ENCODE assay signal across 11 cellular contexts in genomic region chr7:2245883-2246679, GRCh38. TPM values are rescaled to one million over a fixed set of nuclear protein-coding genes. Genes with fewer than 3 reads are reported as not detected.
DNase-seq lines count a peak whose midpoint lies in the region; ATAC-seq and TF ChIP-seq lines count a peak whose summit lies in the region.
"Had no signal": no experiment of that assay in that cellular context is flagged by ENCODE, and none has a peak within 500 bp of the region (broad histone marks: within the 10 kb centered on the region; RNA-seq: fewer than 3 reads in every experiment).

No MANE protein-coding gene starts in this region.

- no peaks in the 10 kb centered on the region for H3K36me3 ChIP-seq in suprapubic skin

- ATAC-seq in activated naive CD8-positive, alpha-beta T cell treated with anti-CD3 and anti-CD28 coated beads, Interleukin-2, amount 10 ng/mL, durations not matched to agents 7 days and 5 days (ENCODE audit: low read depth): no peak
- no peak for ATAC-seq in activated naive CD8-positive, alpha-beta T cell treated with anti-CD3 and anti-CD28 coated beads, Interleukin-2, amount 50 U/mL, for 24 hours
- no peak for ATAC-seq in left ventricle myocardium superior

- WGBS in suprapubic skin: 82% methylated on average over 21 of the region's 22 CpGs

- no peaks in the 10 kb centered on the region for H3K9me3 Mint-ChIP-seq in activated naive CD8-positive, alpha-beta T cell treated with anti-CD3 and anti-CD28 coated beads, Interleukin-2, amount 10 ng/mL, durations not matched to agents 7 days and 5 days
- H3K9me3 Mint-ChIP-seq in activated naive CD8-positive, alpha-beta T cell treated with anti-CD3 and anti-CD28 coated beads, Interleukin-2, amount 50 U/mL, for 24 hours: no peaks in the 10 kb centered on the region
- H3K9me3 Mint-ChIP-seq: activated naive CD4-positive, alpha-beta T cell treated with anti-CD3 and anti-CD28 coated beads, Interleukin-2, amount 50 U/mL, for 24 hours had no signal

- peaks cover 38% of the 10 kb centered on the region for H3K4me1 Mint-ChIP-seq in activated naive CD8-positive, alpha-beta T cell treated with anti-CD3 and anti-CD28 coated beads, Interleukin-2, amount 10 ng/mL, durations not matched to agents 7 days and 5 days
- peaks cover 38% of the 10 kb centered on the region for H3K4me1 Mint-ChIP-seq in activated naive CD8-positive, alpha-beta T cell treated with anti-CD3 and anti-CD28 coated beads, Interleukin-2, amount 50 U/mL, for 24 hours

- H3K27ac ChIP-seq in suprapubic skin: no peak overlapping the region
- H3K27ac ChIP-seq: SJSA1 had no signal

- no peak for TF ChIP-seq POLR2A in suprapubic skin (IDR thresholded peaks at IDR 0.05)

- H3K27me3 ChIP-seq in suprapubic skin: no peaks in the 10 kb centered on the region
- H3K27me3 ChIP-seq: SJSA1 had no signal

- POLR2A ChIA-PET in activated naive CD8-positive, alpha-beta T cell treated with anti-CD3 and anti-CD28 coated beads, Interleukin-2, amount 10 ng/mL, durations not matched to agents 7 days and 5 days (lab: Charles Lee): interaction anchor here (0.7 kb wide), 1 partner anchor 88 kb away, joined by 3 read pairs; no protein-coding TSS in a partner anchor

- no peak for TF ChIP-seq EP300 in suprapubic skin (IDR thresholded peaks at IDR 0.05)

- no peak for DNase-seq in activated naive CD8-positive, alpha-beta T cell treated with anti-CD3 and anti-CD28 coated beads, Interleukin-2, amount 10 ng/mL, durations not matched to agents 7 days and 5 days
- DNase-seq in activated naive CD8-positive, alpha-beta T cell treated with anti-CD3 and anti-CD28 coated beads, Interleukin-2, amount 50 U/mL, for 24 hours: no peak
- peak; percentile 55 for DNase-seq in NAMALWA (ENCODE audit: low spot score)
- peak; percentile 70 for DNase-seq in left ventricle myocardium superior
- peak; percentile 50 for DNase-seq in superior temporal gyrus (ENCODE audit: extremely low spot score)
- DNase-seq in glomerular visceral epithelial cell (ENCODE audit: extremely low spot score): no peak
- no peak for DNase-seq in suprapubic skin (ENCODE audit: low spot score in 2 of 2)
- DNase-seq in NCI-H1436 (lab: John Stamatoyannopoulos, UW): no peak
- DNase-seq: NCI-H2171 treated with DMSO at 0.1 percent for 48 hours had no signal

- no peak for TF ChIP-seq CTCF in suprapubic skin (IDR thresholded peaks at IDR 0.05)

- intact Hi-C loops in left ventricle myocardium superior (cut with micrococcal nuclease): no loop called here

- no peaks in the 10 kb centered on the region for H3K27me3 Mint-ChIP-seq in activated naive CD8-positive, alpha-beta T cell treated with anti-CD3 and anti-CD28 coated beads, Interleukin-2, amount 10 ng/mL, durations not matched to agents 7 days and 5 days
- H3K27me3 Mint-ChIP-seq in activated naive CD8-positive, alpha-beta T cell treated with anti-CD3 and anti-CD28 coated beads, Interleukin-2, amount 50 U/mL, for 24 hours: no peaks in the 10 kb centered on the region
- H3K27me3 Mint-ChIP-seq: activated naive CD4-positive, alpha-beta T cell treated with anti-CD3 and anti-CD28 coated beads, Interleukin-2, amount 50 U/mL, for 24 hours had no signal

- H3K9me3 ChIP-seq in suprapubic skin: no peaks in the 10 kb centered on the region

- peaks cover 30% of the 10 kb centered on the region for H3K4me1 ChIP-seq in suprapubic skin

- peak overlapping the region; percentile 28 for H3K4me3 Mint-ChIP-seq in activated naive CD8-positive, alpha-beta T cell treated with anti-CD3 and anti-CD28 coated beads, Interleukin-2, amount 10 ng/mL, durations not matched to agents 7 days and 5 days
- H3K4me3 Mint-ChIP-seq in activated naive CD8-positive, alpha-beta T cell treated with anti-CD3 and anti-CD28 coated beads, Interleukin-2, amount 50 U/mL, for 24 hours: no peak overlapping the region
- H3K4me3 Mint-ChIP-seq: activated naive CD4-positive, alpha-beta T cell treated with anti-CD3 and anti-CD28 coated beads, Interleukin-2, amount 50 U/mL, for 24 hours had no signal

- H3K36me3 Mint-ChIP-seq in activated naive CD8-positive, alpha-beta T cell treated with anti-CD3 and anti-CD28 coated beads, Interleukin-2, amount 10 ng/mL, durations not matched to agents 7 days and 5 days: peaks cover 32% of the 10 kb centered on the region
- peaks cover 14% of the 10 kb centered on the region for H3K36me3 Mint-ChIP-seq in activated naive CD8-positive, alpha-beta T cell treated with anti-CD3 and anti-CD28 coated beads, Interleukin-2, amount 50 U/mL, for 24 hours (ENCODE audit: low read depth)

- H3K4me3 ChIP-seq in suprapubic skin: no peak overlapping the region
- H3K4me3 ChIP-seq: SJSA1 had no signal

- peak overlapping the region; percentile 65 for H3K27ac Mint-ChIP-seq in activated naive CD8-positive, alpha-beta T cell treated with anti-CD3 and anti-CD28 coated beads, Interleukin-2, amount 10 ng/mL, durations not matched to agents 7 days and 5 days
- H3K27ac Mint-ChIP-seq in activated naive CD8-positive, alpha-beta T cell treated with anti-CD3 and anti-CD28 coated beads, Interleukin-2, amount 50 U/mL, for 24 hours: no peak overlapping the region
- H3K27ac Mint-ChIP-seq: activated naive CD4-positive, alpha-beta T cell treated with anti-CD3 and anti-CD28 coated beads, Interleukin-2, amount 50 U/mL, for 24 hours had no signal

RNA-seq across cellular contexts. Expression of gene NUDT1, which starts 4.1 kb away (rescaled TPM):
- 10 to 100 TPM; 92.2 to 95.8 TPM for total RNA-seq in activated naive CD8-positive, alpha-beta T cell treated with anti-CD3 and anti-CD28 coated beads, Interleukin-2, amount 10 ng/mL, durations not matched to agents 7 days and 5 days
- total RNA-seq in left ventricle myocardium superior (13.2 TPM), suprapubic skin (10 to 100 TPM; 24.1 to 39.4 (median 28.3) TPM)

RNA-seq across cellular contexts. Expression of gene MRM2, which starts 4.1 kb away (rescaled TPM):
- total RNA-seq in activated naive CD8-positive, alpha-beta T cell treated with anti-CD3 and anti-CD28 coated beads, Interleukin-2, amount 10 ng/mL, durations not matched to agents 7 days and 5 days: 10 to 100 TPM; 27.4 to 29.3 TPM
- total RNA-seq in left ventricle myocardium superior (23.5 TPM), suprapubic skin (10 to 100 TPM; 11.3 to 41.8 (median 19.8) TPM)

RNA-seq across cellular contexts. Expression of gene MAD1L1, which starts 13.3 kb away (rescaled TPM):
- total RNA-seq in activated naive CD8-positive, alpha-beta T cell treated with anti-CD3 and anti-CD28 coated beads, Interleukin-2, amount 10 ng/mL, durations not matched to agents 7 days and 5 days: 10 to 100 TPM; 72.7 to 82.6 TPM
- 19.1 TPM for total RNA-seq in left ventricle myocardium superior
- 10 to 100 TPM; 53.2 to 69.8 (median 62.2) TPM for total RNA-seq in suprapubic skin

Comparison
In these comparisons a context has a peak if more than half of its experiments do, and no peak if none do; other contexts are left out.
1. DNase-seq: peak in NAMALWA (single experiment), left ventricle myocardium superior (single experiment) and superior temporal gyrus (single experiment); none in activated naive CD8-positive, alpha-beta T cell treated with anti-CD3 and anti-CD28 coated beads, Interleukin-2, amount 10 ng/mL, durations not matched to agents 7 days and 5 days (single experiment), activated naive CD8-positive, alpha-beta T cell treated with anti-CD3 and anti-CD28 coated beads, Interleukin-2, amount 50 U/mL, for 24 hours (single experiment), glomerular visceral epithelial cell (single experiment), suprapubic skin (0 of 2) and NCI-H1436 (single experiment).